ENCODE assay signal across 29 cellular contexts in genomic region chr4:11605597-11605996, GRCh38.
DNase-seq lines count a peak whose midpoint lies in the region; ATAC-seq and TF ChIP-seq lines count a peak whose summit lies in the region.
"Had no signal": no experiment of that assay in that cellular context is flagged by ENCODE, and none has a peak within 500 bp of the region (broad histone marks: within the 10 kb centered on the region; RNA-seq: fewer than 3 reads in every experiment).

No MANE protein-coding gene starts in this region.

- no peak overlapping the region for H3K14ac ChIP-seq in mesenchymal stem cell (ENCODE audit: low read length in 2 of 2)

- no peak overlapping the region for H3K4me3 Mint-ChIP-seq in activated T-cell treated with anti-CD3 and anti-CD28 coated beads, Interleukin-2, amount 50 U/mL, for 72 hours
- H3K4me3 Mint-ChIP-seq: activated CD8-positive, alpha-beta T cell treated with anti-CD3 and anti-CD28 coated beads, Interleukin-2, amount 10 ng/mL, durations not matched to agents 7 days and 5 days; activated naive CD8-positive, alpha-beta T cell treated with anti-CD3 and anti-CD28 coated beads for 36 hours; CD8-positive, alpha-beta memory T cell; central memory CD8-positive, alpha-beta T cell; T-helper 1 cell treated with Interleukin-12 subunit alpha and Interleukin-12 subunit beta and Interleukin-4 antibody, amounts not matched to agents 30 μg/mL and 1 μg/mL, for 36 hours had no signal

- no peak overlapping the region for H4K8ac ChIP-seq in mesenchymal stem cell (ENCODE audit: low read length)

- H3K27ac Mint-ChIP-seq in activated T-cell treated with anti-CD3 and anti-CD28 coated beads, Interleukin-2, amount 50 U/mL, for 72 hours: no peak overlapping the region
- H3K27ac Mint-ChIP-seq: activated CD8-positive, alpha-beta T cell treated with anti-CD3 and anti-CD28 coated beads, Interleukin-2, amount 10 ng/mL, durations not matched to agents 7 days and 5 days; activated naive CD8-positive, alpha-beta T cell treated with anti-CD3 and anti-CD28 coated beads for 36 hours; CD8-positive, alpha-beta memory T cell; T-helper 1 cell treated with Interleukin-12 subunit alpha and Interleukin-12 subunit beta and Interleukin-4 antibody, amounts not matched to agents 30 μg/mL and 1 μg/mL, for 36 hours had no signal

- H2BK120ac ChIP-seq in mesenchymal stem cell (ENCODE audit: low read depth, low read length): no peak overlapping the region

- H3K9me3 ChIP-seq in mesenchymal stem cell (ENCODE audit: control insufficient read depth, low read length): no peaks in the 10 kb centered on the region
- H3K9me3 ChIP-seq in GM23248 (ENCODE audit: low read depth): no peaks in the 10 kb centered on the region
- H3K9me3 ChIP-seq: BE2C, heart left ventricle had no signal

- H3K4me2 ChIP-seq in mesenchymal stem cell (ENCODE audit: low read length, poor library complexity, severe bottlenecking) (no peak overlapping the region), GM23248 (ENCODE audit: unreplicated experiment) (no peak overlapping the region)

- H3K27me3 Mint-ChIP-seq in activated T-cell treated with anti-CD3 and anti-CD28 coated beads, Interleukin-2, amount 50 U/mL, for 72 hours (ENCODE audit: low read depth): peaks cover 7% of the 10 kb centered on the region
- H3K27me3 Mint-ChIP-seq: CD8-positive, alpha-beta memory T cell; central memory CD8-positive, alpha-beta T cell had no signal

- H3K79me1 ChIP-seq in mesenchymal stem cell (replicated peaks; ENCODE audit: low read length, poor library complexity, severe bottlenecking): no peaks in the 10 kb centered on the region

- peaks cover 9% of the 10 kb centered on the region for H3K4me1 ChIP-seq in ACC112 (ENCODE audit: control insufficient read depth, insufficient read depth, low read length, unreplicated experiment)
- peaks cover 1% of the 10 kb centered on the region for H3K4me1 ChIP-seq in mesenchymal stem cell (ENCODE audit: control insufficient read depth, insufficient read depth, low read depth, low read length)
- no peaks in the 10 kb centered on the region for H3K4me1 ChIP-seq in GM23248 (ENCODE audit: insufficient read depth)
- H3K4me1 ChIP-seq: BE2C had no signal

- H3K27ac ChIP-seq in ACC112 (ENCODE audit: low read depth, low read length) (no peak overlapping the region), mesenchymal stem cell (ENCODE audit: low read length, poor library complexity, severe bottlenecking) (no peak overlapping the region), GM23248 (no peak overlapping the region)
- H3K27ac ChIP-seq: heart left ventricle, RWPE1, SK-N-MC had no signal

- H3K9me2 ChIP-seq in GM23248 (ENCODE audit: insufficient read depth): no peaks in the 10 kb centered on the region

- H3K36me3 ChIP-seq in ACC112 (ENCODE audit: insufficient read depth, low read length) (no peaks in the 10 kb centered on the region), mesenchymal stem cell (ENCODE audit: control insufficient read depth in 1 of 2, insufficient read depth in 2 of 2, low read depth in 1 of 2, low read length in 2 of 2) (no peaks in the 10 kb centered on the region), GM23248 (ENCODE audit: low read depth) (no peaks in the 10 kb centered on the region)
- H3K36me3 ChIP-seq: BE2C, heart left ventricle had no signal

- H3K36me3 Mint-ChIP-seq in activated T-cell treated with anti-CD3 and anti-CD28 coated beads, Interleukin-2, amount 50 U/mL, for 72 hours (ENCODE audit: insufficient read depth in 2 of 2): peaks cover 0 to 2% of the 10 kb centered on the region in 2 donors
- H3K36me3 Mint-ChIP-seq: activated naive CD8-positive, alpha-beta T cell treated with anti-CD3 and anti-CD28 coated beads for 36 hours; CD8-positive, alpha-beta memory T cell had no signal

- peak overlapping the region; percentile 40 for H2AFZ ChIP-seq in ACC112 (ENCODE audit: low read length, unreplicated experiment)
- no peak overlapping the region for H2AFZ ChIP-seq in mesenchymal stem cell (ENCODE audit: low read depth, low read length)
- H2AFZ ChIP-seq in GM23248: no peak overlapping the region

- DNase-seq in NCI-H2029 treated with DMSO at 0.1 percent for 48 hours (lab: John Stamatoyannopoulos, UW): peak; percentile 22
- DNase-seq in epithelial cell of esophagus (ENCODE audit: low read depth): peak; percentile 59
- no peak for DNase-seq in mesenchymal stem cell
- no peak for DNase-seq in HPDE6-E6E7 (ENCODE audit: extremely low spot score)
- no peak for DNase-seq in GM23248
- no peak for DNase-seq in activated T-cell treated with anti-CD3 and anti-CD28 coated beads, Interleukin-2, amount 50 U/mL, for 72 hours
- DNase-seq in HuH-7.5 (ENCODE audit: low spot score): no peak
- DNase-seq: activated CD8-positive, alpha-beta T cell treated with anti-CD3 and anti-CD28 coated beads, Interleukin-2, amount 10 ng/mL, durations not matched to agents 7 days and 5 days; activated effector memory CD4-positive, alpha-beta T cell treated with anti-CD3 and anti-CD28 coated beads, Interleukin-2, amount 50 U/mL, for 16 hours; activated naive CD8-positive, alpha-beta T cell treated with anti-CD3 and anti-CD28 coated beads for 36 hours; activated T-cell treated with anti-CD3 and anti-CD28 coated beads for 4 hours; BE2C; CD8-positive, alpha-beta memory T cell; DMS153; GDM1; heart left ventricle; left cardiac atrium; mesendoderm; MM.1S; NCI-H1417 treated with DMSO at 0.1 percent for 48 hours; NCI-H446; stimulated activated naive CD8-positive, alpha-beta T cell treated with anti-CD3 and anti-CD28 coated beads, Interleukin-15, Interleukin-2, amounts not matched to agents 100 U/mL and 50 U/mL, for 24 hours had no signal

- no peak overlapping the region for H2BK12ac ChIP-seq in mesenchymal stem cell (ENCODE audit: low read length in 2 of 2)

- H3K9ac ChIP-seq in mesenchymal stem cell (ENCODE audit: low read length) (peak overlapping the region; percentile 26), GM23248 (no peak overlapping the region)

- H3K4me1 Mint-ChIP-seq in activated T-cell treated with anti-CD3 and anti-CD28 coated beads, Interleukin-2, amount 50 U/mL, for 72 hours (ENCODE audit: low read depth): no peaks in the 10 kb centered on the region
- H3K4me1 Mint-ChIP-seq: activated naive CD8-positive, alpha-beta T cell treated with anti-CD3 and anti-CD28 coated beads for 36 hours; CD8-positive, alpha-beta memory T cell; central memory CD8-positive, alpha-beta T cell had no signal

- H3K4ac ChIP-seq in mesenchymal stem cell (ENCODE audit: low read depth in 1 of 2, low read length in 2 of 2): no peak overlapping the region

- H3K4me3 ChIP-seq in ACC112 (ENCODE audit: low read depth, low read length) (no peak overlapping the region), epithelial cell of esophagus (ENCODE audit: low read length) (no peak overlapping the region), mesenchymal stem cell (ENCODE audit: insufficient read depth in 1 of 2, low read depth in 1 of 2, low read length in 2 of 2) (no peak overlapping the region), GM23248 (no peak overlapping the region)
- H3K4me3 ChIP-seq: heart left ventricle, K562, SK-N-MC had no signal

- no peak overlapping the region for H2BK15ac ChIP-seq in mesenchymal stem cell (ENCODE audit: low read depth, poor library complexity, severe bottlenecking)

- H3K9me3 Mint-ChIP-seq in activated T-cell treated with anti-CD3 and anti-CD28 coated beads, Interleukin-2, amount 50 U/mL, for 72 hours: no peaks in the 10 kb centered on the region
- H3K9me3 Mint-ChIP-seq: activated naive CD8-positive, alpha-beta T cell treated with anti-CD3 and anti-CD28 coated beads for 36 hours; CD8-positive, alpha-beta memory T cell; central memory CD8-positive, alpha-beta T cell; T-helper 1 cell treated with Interleukin-12 subunit alpha and Interleukin-12 subunit beta and Interleukin-4 antibody, amounts not matched to agents 30 μg/mL and 1 μg/mL, for 36 hours had no signal

- TF ChIP-seq CTCF in epithelial cell of esophagus (IDR thresholded peaks at IDR 0.05; ENCODE audit: insufficient read depth, low read depth, low read length, missing control alignments): no peak

- no peak for ATAC-seq in activated T-cell treated with anti-CD3 and anti-CD28 coated beads, Interleukin-2, amount 50 U/mL, for 72 hours (replicated peaks in 1 of 2)
- ATAC-seq: activated CD4-positive, CD25-positive, alpha-beta regulatory T cell treated with anti-CD3 and anti-CD28 coated beads, Interleukin-2, amount 50 U/mL, for 24 hours; activated CD8-positive, alpha-beta T cell treated with anti-CD3 and anti-CD28 coated beads, Interleukin-2, amount 10 ng/mL, durations not matched to agents 7 days and 5 days; heart left ventricle; K562; left cardiac atrium; stimulated activated naive CD8-positive, alpha-beta T cell treated with anti-CD3 and anti-CD28 coated beads, Interleukin-15, Interleukin-2, amounts not matched to agents 100 U/mL and 50 U/mL, for 24 hours had no signal

- no peaks in the 10 kb centered on the region for H3F3A ChIP-seq in GM23248 (ENCODE audit: insufficient read depth)

- H3K23ac ChIP-seq in mesenchymal stem cell (ENCODE audit: low read length in 2 of 2): no peak overlapping the region

- H4K20me1 ChIP-seq in GM23248 (ENCODE audit: insufficient read depth): no peaks in the 10 kb centered on the region

- H3K27me3 ChIP-seq in ACC112 (ENCODE audit: insufficient read depth, low read length) (no peaks in the 10 kb centered on the region), mesenchymal stem cell (ENCODE audit: control insufficient read depth in 1 of 2, insufficient read depth in 1 of 2, low read length in 2 of 2) (no peaks in the 10 kb centered on the region), GM23248 (replicated peaks; ENCODE audit: insufficient read depth) (no peaks in the 10 kb centered on the region)
- H3K27me3 ChIP-seq: BE2C, heart left ventricle had no signal

- H3K79me2 ChIP-seq in ACC112 (ENCODE audit: control insufficient read depth, insufficient read depth, low read length, unreplicated experiment) (no peaks in the 10 kb centered on the region), GM23248 (ENCODE audit: insufficient read depth) (no peaks in the 10 kb centered on the region)

- H3K18ac ChIP-seq in mesenchymal stem cell (ENCODE audit: low read depth in 1 of 2, low read length in 2 of 2): no peak overlapping the region

- in situ Hi-C loops in GM23248 (cut with MboI): no loop called here

- no peak overlapping the region for H2AK5ac ChIP-seq in mesenchymal stem cell (ENCODE audit: low read length, severe bottlenecking)

- no CpG with 5 or more reads among the region's 1 CpG for whole genome bisulfite sequencing in mesenchymal stem cell
- 0 to 7% methylated on average over 1 of the region's 1 CpG for WGBS in GM23248 (ENCODE audit: low coverage in 1 of 2, low lambda C conversion rate in 2 of 2, missing lambda C conversion rate in 2 of 2), 2 experiments

- no peak overlapping the region for H2BK5ac ChIP-seq in mesenchymal stem cell (ENCODE audit: low read depth, low read length, poor library complexity, severe bottlenecking)

- H4K91ac ChIP-seq in mesenchymal stem cell (ENCODE audit: low read length): no peak overlapping the region

Comparison
In these comparisons a context has a peak if more than half of its experiments do, and no peak if none do; other contexts are left out.
1. DNase-seq: peak in NCI-H2029 treated with DMSO at 0.1 percent for 48 hours (single experiment) and epithelial cell of esophagus (single experiment); none in mesenchymal stem cell (single experiment), HPDE6-E6E7 (single experiment), GM23248 (single experiment), activated T-cell treated with anti-CD3 and anti-CD28 coated beads, Interleukin-2, amount 50 U/mL, for 72 hours (0 of 2) and HuH-7.5 (single experiment).